Comparison of ENCODE assay signal across 1 cellular context in the genomic region with DNA sequence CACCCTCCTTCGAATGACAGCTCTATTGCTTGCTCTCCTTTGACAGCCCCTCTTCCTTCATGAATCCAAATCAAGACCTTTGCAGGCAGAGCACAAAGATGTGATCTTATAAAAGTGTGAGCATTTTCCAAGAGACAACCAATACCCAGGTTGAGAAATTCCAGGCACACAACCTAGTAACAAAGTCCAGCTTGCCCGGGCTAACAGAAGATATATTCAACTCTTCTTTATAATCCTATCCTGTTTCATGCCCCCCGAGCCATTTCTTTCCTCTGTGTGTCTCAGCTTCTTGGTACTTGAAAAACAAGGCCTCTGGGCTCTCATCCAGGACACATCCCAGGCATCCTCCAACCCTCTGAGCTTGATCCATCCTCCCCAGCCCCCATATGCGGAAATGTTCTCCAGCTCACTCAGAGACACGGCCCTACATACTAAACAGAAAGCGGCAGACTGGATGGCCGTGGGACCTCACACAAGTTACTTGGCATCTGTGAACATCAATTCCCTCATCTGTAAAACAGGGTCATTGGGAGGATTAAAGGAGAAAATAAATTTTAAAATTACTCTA.
TF ChIP-seq lines count a peak whose summit lies in the region.

No MANE protein-coding gene starts in this region.

TF ChIP-seq in IMR-90, 13 proteins besides CTCF, POLR2A, EP300 and RAD21:
- TF ChIP-seq, protein P1, sequence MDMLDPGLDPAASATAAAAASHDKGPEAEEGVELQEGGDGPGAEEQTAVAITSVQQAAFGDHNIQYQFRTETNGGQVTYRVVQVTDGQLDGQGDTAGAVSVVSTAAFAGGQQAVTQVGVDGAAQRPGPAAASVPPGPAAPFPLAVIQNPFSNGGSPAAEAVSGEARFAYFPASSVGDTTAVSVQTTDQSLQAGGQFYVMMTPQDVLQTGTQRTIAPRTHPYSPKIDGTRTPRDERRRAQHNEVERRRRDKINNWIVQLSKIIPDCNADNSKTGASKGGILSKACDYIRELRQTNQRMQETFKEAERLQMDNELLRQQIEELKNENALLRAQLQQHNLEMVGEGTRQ (IDR thresholded peaks at IDR 0.05; ENCODE audit: low read depth, low read length) = no peak
- TF ChIP-seq, protein P2, sequence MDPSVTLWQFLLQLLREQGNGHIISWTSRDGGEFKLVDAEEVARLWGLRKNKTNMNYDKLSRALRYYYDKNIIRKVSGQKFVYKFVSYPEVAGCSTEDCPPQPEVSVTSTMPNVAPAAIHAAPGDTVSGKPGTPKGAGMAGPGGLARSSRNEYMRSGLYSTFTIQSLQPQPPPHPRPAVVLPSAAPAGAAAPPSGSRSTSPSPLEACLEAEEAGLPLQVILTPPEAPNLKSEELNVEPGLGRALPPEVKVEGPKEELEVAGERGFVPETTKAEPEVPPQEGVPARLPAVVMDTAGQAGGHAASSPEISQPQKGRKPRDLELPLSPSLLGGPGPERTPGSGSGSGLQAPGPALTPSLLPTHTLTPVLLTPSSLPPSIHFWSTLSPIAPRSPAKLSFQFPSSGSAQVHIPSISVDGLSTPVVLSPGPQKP (IDR thresholded peaks at IDR 0.05; ENCODE audit: borderline replicate concordance, low read depth, low read length) = no peak
- no peak for TF ChIP-seq SMC3 (IDR thresholded peaks at IDR 0.05; ENCODE audit: low read depth, low read length)
- TF ChIP-seq MXI1 (IDR thresholded peaks at IDR 0.05; ENCODE audit: borderline replicate concordance, low read depth, low read length) = no peak
- TF ChIP-seq CEBPB (IDR thresholded peaks at IDR 0.05; ENCODE audit: low read depth, low read length) = no peak
- TF ChIP-seq NFE2L2 (IDR thresholded peaks at IDR 0.05; ENCODE audit: low read depth, low read length) = no peak
